In the genomic region with DNA sequence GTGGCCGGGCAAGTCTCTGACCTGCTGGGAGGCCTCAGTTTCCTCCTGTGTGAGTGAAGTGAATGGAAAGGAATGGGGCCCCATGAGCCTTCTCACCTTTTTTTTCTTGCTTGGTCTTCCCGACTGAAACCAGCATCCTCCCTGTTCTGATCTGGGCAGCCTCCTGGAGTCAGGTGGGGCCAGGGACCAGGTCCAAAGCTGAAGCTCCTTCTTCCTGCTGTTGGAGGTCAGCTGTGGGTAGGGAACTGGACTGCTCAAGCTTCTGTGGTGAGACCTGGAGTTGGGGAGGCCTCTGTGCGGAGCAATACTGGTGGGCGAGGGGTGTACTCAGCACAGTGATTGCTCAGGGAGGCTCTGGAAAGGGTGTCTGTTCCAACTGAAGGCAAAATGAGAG, we compare ENCODE assay signal across 18 cellular contexts.
DNase-seq lines count a peak whose midpoint lies in the region; ATAC-seq and TF ChIP-seq lines count a peak whose summit lies in the region.
"Had no signal": no experiment of that assay in that cellular context is flagged by ENCODE, and none has a peak within 500 bp of the region (broad histone marks: within the 10 kb centered on the region; RNA-seq: fewer than 3 reads in every experiment).

No MANE protein-coding gene starts in this region.

- no peak for TF ChIP-seq CTCF in heart left ventricle (IDR thresholded peaks at IDR 0.05)
- no peak for TF ChIP-seq CTCF in VCaP (conservative IDR thresholded peaks at IDR 0.05)
- no peak for TF ChIP-seq CTCF in right lobe of liver (IDR thresholded peaks at IDR 0.05)
- TF ChIP-seq CTCF in stomach (IDR thresholded peaks at IDR 0.05): no peak

- H3K27me3 ChIP-seq in heart left ventricle: no peaks in the 10 kb centered on the region
- H3K27me3 ChIP-seq in right lobe of liver: no peaks in the 10 kb centered on the region
- H3K27me3 ChIP-seq in stomach: no peaks in the 10 kb centered on the region
- H3K27me3 ChIP-seq: BLaER1 treated with 17β-estradiol and CSF1 and Interleukin-3, amounts not matched to agents 10 nM and 100 nM had no signal

- TF ChIP-seq EP300 in stomach (IDR thresholded peaks at IDR 0.05): no peak

- TF ChIP-seq POLR2A in heart left ventricle (IDR thresholded peaks at IDR 0.05): no peak
- TF ChIP-seq POLR2A in right lobe of liver (IDR thresholded peaks at IDR 0.05): no peak
- TF ChIP-seq POLR2A in stomach (IDR thresholded peaks at IDR 0.05): no peak

- intact Hi-C loops in heart left ventricle (cut with DNase I): loop anchor here in 9 of 10 donors (1.0 to 10.0 kb wide), 12 partner anchors 86 to 689 kb away; a partner anchor contains a TSS
- intact Hi-C loops in Right ventricle myocardium superior (cut with DNase I): no loop called here
- intact Hi-C loops in right lobe of liver (cut with DNase I): loop anchor here in 1 of 2 donors (10.0 kb wide), 4 partner anchors 89 to 449 kb away; a partner anchor contains a TSS
- intact Hi-C loops in stomach (cut with DNase I; ENCODE audit: low total_unique reads): loop anchor here (10.0 kb wide), 1 partner anchor 469 kb away; no protein-coding TSS in a partner anchor

- H3K4me1 ChIP-seq in heart left ventricle (peaks cover 0 to 40% (median 0%) of the 10 kb centered on the region in 12 donors), right lobe of liver (peaks cover 0 to 47% (median 18%) of the 10 kb centered on the region in 4 donors), stomach (peaks cover 21 to 55% (median 48%) of the 10 kb centered on the region in 4 donors)

- H3K9me3 ChIP-seq in heart left ventricle (no peaks in the 10 kb centered on the region), right lobe of liver (no peaks in the 10 kb centered on the region), stomach (no peaks in the 10 kb centered on the region)
- H3K9me3 ChIP-seq: BLaER1 treated with 17β-estradiol and CSF1 and Interleukin-3, amounts not matched to agents 10 nM and 100 nM; SK-N-SH had no signal

- H3K27ac ChIP-seq in heart left ventricle (peak overlapping the region in 7 of 12 donors; percentile 6 to 61 (median 40)), VCaP (peak overlapping the region; percentile 98), right lobe of liver (peak overlapping the region; percentile 58 to 90 (median 86)), stomach (peak overlapping the region; percentile 42 to 83 (median 68))
- H3K27ac ChIP-seq: PC-9 had no signal

- no peak for DNase-seq in heart left ventricle
- no peak for DNase-seq in Right ventricle myocardium superior
- DNase-seq in right lobe of liver: no peak
- peak; percentile 40 for DNase-seq in stomach
- no peak for DNase-seq in stimulated activated CD4-positive, alpha-beta T cell treated with anti-CD3 and anti-CD28 coated beads, Interleukin-4, amount 100 ng/mL, for 24 hours
- DNase-seq: 8988T, DMS153, NCI-H146, NCI-H446, NCI-H748 treated with DMSO at 0.1 percent for 48 hours, PC-9, SK-N-SH had no signal

- H3K4me3 ChIP-seq in heart left ventricle: no peak overlapping the region
- peak overlapping the region in 1 of 3 donors; percentile 5 for H3K4me3 ChIP-seq in right lobe of liver
- no peak overlapping the region for H3K4me3 ChIP-seq in stomach
- H3K4me3 ChIP-seq: BLaER1 treated with 17β-estradiol and CSF1 and Interleukin-3, amounts not matched to agents 10 nM and 100 nM; K562; PC-9 had no signal

- peak in 1 of 4 donors; percentile 22 for ATAC-seq in heart left ventricle
- ATAC-seq in Right ventricle myocardium superior (ENCODE audit: poor library complexity): no peak
- peak in 2 of 4 donors; percentile 1 for ATAC-seq in right lobe of liver
- ATAC-seq in HG03108 (IDR thresholded peaks at IDR 0.05; ENCODE audit: unreplicated experiment): no peak
- ATAC-seq in GM19452 (IDR thresholded peaks at IDR 0.05; ENCODE audit: unreplicated experiment): no peak
- ATAC-seq: HCT116 had no signal

- H3K36me3 ChIP-seq in heart left ventricle (no peaks in the 10 kb centered on the region), right lobe of liver (no peaks in the 10 kb centered on the region), stomach (no peaks in the 10 kb centered on the region)
- H3K36me3 ChIP-seq: BLaER1 treated with 17β-estradiol and CSF1 and Interleukin-3, amounts not matched to agents 10 nM and 100 nM had no signal

- 73 to 84% (median 79%) methylated on average over 4 of the region's 4 CpGs for WGBS in heart left ventricle, 4 donors
- WGBS in right lobe of liver (ENCODE audit: insufficient coverage, low coverage, low lambda C conversion rate, missing lambda C conversion rate): 68% methylated on average over 3 of the region's 4 CpGs
- 62 to 79% (median 69%) methylated on average over 4 of the region's 4 CpGs for WGBS in stomach, 5 donors

Comparison
In these comparisons a context has a peak if more than half of its experiments do, and no peak if none do; other contexts are left out.
1. H3K27ac ChIP-seq: peak in every context shown above with its lines; median percentile 98 in VCaP; 86 in right lobe of liver; 68 in stomach; 40 in heart left ventricle.